Comparison of ENCODE assay signal across 26 cellular contexts in genomic region chr9:86714976-86715375, GRCh38.
DNase-seq lines count a peak whose midpoint lies in the region; ATAC-seq, FAIRE-seq and TF ChIP-seq lines count a peak whose summit lies in the region.
"Had no signal": no experiment of that assay in that cellular context is flagged by ENCODE, and none has a peak within 500 bp of the region (broad histone marks: within the 10 kb centered on the region; RNA-seq: fewer than 3 reads in every experiment).

No MANE protein-coding gene starts in this region.

- no peak overlapping the region for H3K14ac ChIP-seq in IMR-90 (replicated peaks; ENCODE audit: low read depth, low read length)

- POLR2A ChIA-PET in IMR-90 (lab: Charles Lee; ENCODE audit: unreplicated experiment), result no interaction called here

- H2AFZ ChIP-seq in IMR-90 (replicated peaks; ENCODE audit: low read length, poor library complexity) (no peak overlapping the region), osteoblast (ENCODE audit: low read length) (no peak overlapping the region), MM.1S (ENCODE audit: low read length) (no peak overlapping the region)

- H3K4me1 ChIP-seq in IMR-90 (ENCODE audit: control insufficient read depth, insufficient read depth, low read length) (peaks cover 2% of the 10 kb centered on the region; the same call in 1 of the 2 replicates), osteoblast (ENCODE audit: insufficient read depth, low read length) (peaks cover 11% of the 10 kb centered on the region), MM.1S (ENCODE audit: low read length) (no peaks in the 10 kb centered on the region), SJCRH30 (no peaks in the 10 kb centered on the region)

- H2AK9ac ChIP-seq in IMR-90 (replicated peaks; ENCODE audit: low read depth, low read length, poor library complexity), result no peak overlapping the region

- no CpG with 5 or more reads among the region's 4 CpGs for WGBS in IMR-90 (ENCODE audit: extremely low coverage in 2 of 2, insufficient read length in 1 of 2), 2 experiments

- dilution Hi-C loops in IMR-90 (cut with HindIII; ENCODE audit: low sequenced_read_pairs, unreplicated experiment), result no loop called here

- H4K5ac ChIP-seq in IMR-90 (ENCODE audit: low read depth, low read length), result no peak overlapping the region

- intact Hi-C loops in IMR-90 (cut with micrococcal nuclease), result no loop called here

- H3K79me2 ChIP-seq in osteoblast (ENCODE audit: insufficient read depth, low read length) (no peaks in the 10 kb centered on the region), MM.1S (ENCODE audit: low read length) (no peaks in the 10 kb centered on the region)

- H3K27ac ChIP-seq in IMR-90 (ENCODE audit: insufficient read depth, low read length) (no peak overlapping the region), osteoblast (ENCODE audit: low read depth, low read length) (peak overlapping the region; percentile 62), MM.1S (ENCODE audit: low read length) (no peak overlapping the region), SJCRH30 (no peak overlapping the region)
- H3K27ac ChIP-seq: RWPE1 had no signal

- H3K9ac ChIP-seq in IMR-90 (ENCODE audit: low read depth, low read length) (no peak overlapping the region), MM.1S (ENCODE audit: low read length) (no peak overlapping the region)

- no peak for FAIRE-seq in RCC 7860 (lab: Jason Lieb, UNC)
- FAIRE-seq: TTC549 had no signal

- H3K27me3 ChIP-seq in IMR-90 (ENCODE audit: control insufficient read depth, insufficient read depth, low read length) (no peaks in the 10 kb centered on the region), osteoblast (ENCODE audit: insufficient read depth, low read length) (no peaks in the 10 kb centered on the region), MM.1S (replicated peaks; ENCODE audit: insufficient read depth, low read length) (no peaks in the 10 kb centered on the region), SJCRH30 (no peaks in the 10 kb centered on the region)

- no peak overlapping the region for H3K4me2 ChIP-seq in IMR-90 (ENCODE audit: low read depth, low read length)
- no peak overlapping the region for H3K4me2 ChIP-seq in osteoblast (ENCODE audit: insufficient read depth, low read length)
- H3K4me2 ChIP-seq in MM.1S (ENCODE audit: low read depth, low read length), result no peak overlapping the region

- DNase-seq in AG20443 (ENCODE audit: low spot score) (peak; percentile 67), IMR-90 (peak; percentile 63), fibroblast of peridontal ligament (ENCODE audit: extremely low read depth) (peak; percentile 61), osteoblast (ENCODE audit: insufficient read length, low spot score, missing footprints) (no peak), MM.1S (no peak), SJCRH30 (no peak), RCC 7860 (ENCODE audit: low spot score) (no peak), NCI-H1930 (lab: John Stamatoyannopoulos, UW) (no peak)
- DNase-seq: ACHN; activated CD4-positive, alpha-beta T cell treated with anti-CD3 and anti-CD28 coated beads for 4 hours; activated CD8-positive, alpha-beta memory T cell treated with anti-CD3 and anti-CD28 coated beads, Interleukin-2, amount 10 ng/mL, durations not matched to agents 7 days and 5 days; caudate nucleus; CD4-positive, alpha-beta T cell; effector CD4-positive, alpha-beta T cell; hippocampal formation; islet precursor cell; natural killer cell; NCI-H1092 treated with DMSO at 0.1 percent for 48 hours; NCI-H2081; NCI-H446 treated with DMSO at 0.1 percent for 48 hours; posterior cingulate gyrus; stimulated activated CD8-positive, alpha-beta memory T cell treated with anti-CD3 and anti-CD28 coated beads, Interleukin-4, amount 100 ng/mL, for 48 hours; substantia nigra had no signal

- peaks cover 4% of the 10 kb centered on the region for H3K9me1 ChIP-seq in IMR-90 (ENCODE audit: insufficient read depth, low read length)

- in situ Hi-C loops in IMR-90 (cut with MboI; ENCODE audit: low sequenced_read_pairs), result no loop called here

- H3K9me3 ChIP-seq in IMR-90 (ENCODE audit: control insufficient read depth, insufficient read depth, low read length) (no peaks in the 10 kb centered on the region), osteoblast (ENCODE audit: low read depth, low read length) (no peaks in the 10 kb centered on the region), MM.1S (replicated peaks; ENCODE audit: insufficient read depth, low read length) (no peaks in the 10 kb centered on the region), SJCRH30 (replicated peaks) (peaks cover 8% of the 10 kb centered on the region)

- no peak for ATAC-seq in IMR-90 (ENCODE audit: low read depth)
- ATAC-seq: activated CD8-positive, alpha-beta memory T cell treated with anti-CD3 and anti-CD28 coated beads, Interleukin-2, amount 10 ng/mL, durations not matched to agents 7 days and 5 days; esophagus mucosa; natural killer cell had no signal

- H3K18ac ChIP-seq in IMR-90 (ENCODE audit: low read depth, low read length), result no peak overlapping the region

- no TSS peak for BruUV-seq in IMR-90 (replicated peaks; lab: Mats Ljungman, UMichigan)

- no peak for TF ChIP-seq CTCF in IMR-90 (conservative IDR thresholded peaks at IDR 0.05; ENCODE audit: low read depth, low read length)
- TF ChIP-seq CTCF in osteoblast (IDR thresholded peaks at IDR 0.05; ENCODE audit: extremely low read depth, low read depth, low read length), result no peak
- TF ChIP-seq CTCF in MM.1S (IDR thresholded peaks at IDR 0.05; ENCODE audit: low read length), result no peak

- H2BK5ac ChIP-seq in IMR-90 (ENCODE audit: low read depth, low read length, poor library complexity, severe bottlenecking), result no peak overlapping the region

- TF ChIP-seq POLR2A in IMR-90 (IDR thresholded peaks at IDR 0.05; ENCODE audit: low read depth, low read length), result no peak

- H3K36me3 ChIP-seq in IMR-90 (ENCODE audit: control insufficient read depth, insufficient read depth, low read length) (no peaks in the 10 kb centered on the region), osteoblast (ENCODE audit: insufficient read depth, low read length) (no peaks in the 10 kb centered on the region), MM.1S (replicated peaks; ENCODE audit: insufficient read depth, low read length) (no peaks in the 10 kb centered on the region), SJCRH30 (no peaks in the 10 kb centered on the region)

- H2AK5ac ChIP-seq in IMR-90 (ENCODE audit: low read depth, low read length), result no peak overlapping the region

- no peaks in the 10 kb centered on the region for H3F3A ChIP-seq in MM.1S (ENCODE audit: insufficient read depth, low read length)

- no peak overlapping the region for H4K8ac ChIP-seq in IMR-90 (ENCODE audit: low read depth in 2 of 2, low read length in 2 of 2)

- H3K56ac ChIP-seq in IMR-90 (ENCODE audit: extremely low read depth, insufficient read depth, low read length), result no peak overlapping the region

- no peaks in the 10 kb centered on the region for H3K79me1 ChIP-seq in IMR-90 (ENCODE audit: low read depth in 1 of 2, low read length in 2 of 2)

- CTCF ChIA-PET in IMR-90 (lab: Yijun Ruan, JAX), result interaction anchor here (0.6 kb wide), 1 partner anchor 893 kb away, joined by 3 read pairs; no protein-coding TSS in a partner anchor

- H3K23ac ChIP-seq in IMR-90 (ENCODE audit: low read depth, low read length), result no peak overlapping the region

- no peaks in the 10 kb centered on the region for H3K9me2 ChIP-seq in MM.1S (replicated peaks; ENCODE audit: insufficient read depth, low read length)

- H2BK15ac ChIP-seq in IMR-90 (ENCODE audit: low read depth, low read length), result no peak overlapping the region

- no peak for TF ChIP-seq RAD21 in IMR-90 (IDR thresholded peaks at IDR 0.05; ENCODE audit: low read length)

- no peak overlapping the region for H3K4me3 ChIP-seq in IMR-90 (ENCODE audit: insufficient read depth, low read depth, low read length)
- H3K4me3 ChIP-seq in osteoblast (ENCODE audit: insufficient read depth, low read length), result no peak overlapping the region
- H3K4me3 ChIP-seq in MM.1S (ENCODE audit: low read length), result no peak overlapping the region
- no peak overlapping the region for H3K4me3 ChIP-seq in SJCRH30

- peak overlapping the region; percentile 9; the same call in 1 of the 2 replicates for H3K4ac ChIP-seq in IMR-90 (ENCODE audit: low read depth, low read length)

- H4K20me1 ChIP-seq in IMR-90 (ENCODE audit: insufficient read depth, low read length), result no peaks in the 10 kb centered on the region
- H4K20me1 ChIP-seq in osteoblast (ENCODE audit: insufficient read depth, low read length), result no peaks in the 10 kb centered on the region
- H4K20me1 ChIP-seq in MM.1S (ENCODE audit: insufficient read depth, low read length), result no peaks in the 10 kb centered on the region

- H4K91ac ChIP-seq in IMR-90 (ENCODE audit: insufficient read depth, low read depth, low read length), result no peak overlapping the region

- H2BK120ac ChIP-seq in IMR-90 (ENCODE audit: low read depth, low read length), result peak overlapping the region; percentile 27; the same call in 1 of the 2 replicates

- H2BK20ac ChIP-seq in IMR-90 (ENCODE audit: low read depth, low read length), result 0 out of 2 replicates have a peak overlapping the region, but pooled peaks have one; percentile 42

TF ChIP-seq in IMR-90, 13 proteins besides CTCF, POLR2A, EP300 and RAD21 (continues in another document):
- no peak for TF ChIP-seq BHLHE40 (IDR thresholded peaks at IDR 0.05; ENCODE audit: low read depth, low read length)
- no peak for TF ChIP-seq SMC3 (IDR thresholded peaks at IDR 0.05; ENCODE audit: low read depth, low read length)
- no peak for TF ChIP-seq MAZ (IDR thresholded peaks at IDR 0.05; ENCODE audit: borderline replicate concordance, low read depth, low read length)
- no peak for TF ChIP-seq USF2 (IDR thresholded peaks at IDR 0.05; ENCODE audit: low read depth, low read length)
- no peak for TF ChIP-seq FOS (IDR thresholded peaks at IDR 0.05; ENCODE audit: low read depth, low read length)
- no peak for TF ChIP-seq CHD1 (IDR thresholded peaks at IDR 0.05; ENCODE audit: low read depth, low read length)
- no peak for TF ChIP-seq NFE2L2 (IDR thresholded peaks at IDR 0.05; ENCODE audit: low read depth, low read length)
- TF ChIP-seq RCOR1 (IDR thresholded peaks at IDR 0.05; ENCODE audit: insufficient replicate concordance, low read length), result no peak
- no peak for TF ChIP-seq CEBPB (IDR thresholded peaks at IDR 0.05; ENCODE audit: low read depth, low read length)

Comparison
In these comparisons a context has a peak if more than half of its experiments do, and no peak if none do; other contexts are left out.
1. DNase-seq: peak in AG20443 (single experiment), IMR-90 (single experiment) and fibroblast of peridontal ligament (single experiment); none in osteoblast (single experiment), MM.1S (single experiment), SJCRH30 (0 of 2), RCC 7860 (single experiment) and NCI-H1930 (0 of 2).